Comparison of ENCODE assay signal across 15 cellular contexts in the genomic region with DNA sequence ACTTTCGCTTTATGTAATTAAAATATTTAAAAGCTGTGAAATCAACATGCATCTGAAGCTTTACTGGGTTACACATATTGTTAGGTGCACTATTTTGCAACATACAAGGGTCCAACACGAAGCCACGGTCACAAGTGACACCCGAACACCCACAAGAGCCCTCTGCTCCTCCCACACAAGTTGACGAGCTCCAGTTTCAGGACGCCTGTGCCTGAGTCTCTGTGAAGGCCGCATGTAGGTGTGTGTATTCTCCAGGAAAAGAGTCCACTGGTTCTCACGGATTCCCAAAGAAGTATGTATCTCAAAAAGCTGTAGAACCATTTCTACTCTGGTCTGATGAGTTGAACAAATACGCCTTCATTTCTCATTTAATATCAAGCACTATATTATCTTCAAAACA. TPM values are rescaled to one million over a fixed set of nuclear protein-coding genes. Genes with fewer than 3 reads are reported as not detected.
DNase-seq lines count a peak whose midpoint lies in the region; ATAC-seq and TF ChIP-seq lines count a peak whose summit lies in the region.
"Had no signal": no experiment of that assay in that cellular context is flagged by ENCODE, and none has a peak within 500 bp of the region (broad histone marks: within the 10 kb centered on the region; RNA-seq: fewer than 3 reads in every experiment).

No MANE protein-coding gene starts in this region.

- peaks cover 30% of the 10 kb centered on the region for H3K4me1 Mint-ChIP-seq in activated naive CD4-positive, alpha-beta T cell treated with anti-CD3 and anti-CD28 coated beads, Interleukin-2, amount 10 ng/mL, durations not matched to agents 7 days and 5 days
- H3K4me1 Mint-ChIP-seq in activated naive CD8-positive, alpha-beta T cell treated with anti-CD3 and anti-CD28 coated beads, Interleukin-2, amount 50 U/mL, for 24 hours = peaks cover 55% of the 10 kb centered on the region
- peaks cover 61% of the 10 kb centered on the region for H3K4me1 Mint-ChIP-seq in stimulated activated effector memory CD8-positive, alpha-beta T cell treated with anti-CD3 and anti-CD28 coated beads, Interleukin-12 subunit alpha, Interleukin-12 subunit beta, amount 100 ng/mL, for 72 hours
- H3K4me1 Mint-ChIP-seq in GM23338 = peaks cover 8% of the 10 kb centered on the region

- DNase-seq in activated naive CD4-positive, alpha-beta T cell treated with anti-CD3 and anti-CD28 coated beads, Interleukin-2, amount 10 ng/mL, durations not matched to agents 7 days and 5 days = no peak
- no peak for DNase-seq in activated naive CD4-positive, alpha-beta T cell treated with Interleukin-2 at 50 U/mL for 16 hours
- DNase-seq in activated naive CD8-positive, alpha-beta T cell treated with anti-CD3 and anti-CD28 coated beads, Interleukin-2, amount 50 U/mL, for 24 hours = no peak
- no peak for DNase-seq in stimulated activated effector memory CD8-positive, alpha-beta T cell treated with anti-CD3 and anti-CD28 coated beads, Interleukin-12 subunit alpha, Interleukin-12 subunit beta, amount 100 ng/mL, for 72 hours (ENCODE audit: low spot score in 2 of 2)
- DNase-seq in GM23338 (ENCODE audit: low spot score) (no peak), caudate nucleus (lab: John Stamatoyannopoulos, UW) (no peak)
- DNase-seq: activated gamma-delta T cell; DMS79 treated with DMSO at 0.1 percent for 48 hours; NCI-H146; NCI-H526 treated with DMSO at 0.1 percent for 48 hours; stimulated activated CD4-positive, alpha-beta T cell treated with anti-CD3 and anti-CD28 coated beads, Interleukin-12 subunit alpha, Interleukin-12 subunit beta, amount 100 ng/mL, for 4 hours had no signal

- H3K36me3 Mint-ChIP-seq in activated naive CD4-positive, alpha-beta T cell treated with anti-CD3 and anti-CD28 coated beads, Interleukin-2, amount 10 ng/mL, durations not matched to agents 7 days and 5 days = peaks cover 39% of the 10 kb centered on the region
- peaks cover 56% of the 10 kb centered on the region for H3K36me3 Mint-ChIP-seq in activated naive CD8-positive, alpha-beta T cell treated with anti-CD3 and anti-CD28 coated beads, Interleukin-2, amount 50 U/mL, for 24 hours (ENCODE audit: low read depth)
- H3K36me3 Mint-ChIP-seq in stimulated activated effector memory CD8-positive, alpha-beta T cell treated with anti-CD3 and anti-CD28 coated beads, Interleukin-12 subunit alpha, Interleukin-12 subunit beta, amount 100 ng/mL, for 72 hours = peaks cover 77% of the 10 kb centered on the region
- H3K36me3 Mint-ChIP-seq in GM23338 (ENCODE audit: low read depth) = peaks cover 49% of the 10 kb centered on the region

- H3K4me3 ChIP-seq in GM23338 = no peak overlapping the region

- no peak overlapping the region for H3K27ac ChIP-seq in GM23338 (ENCODE audit: low read depth)
- no peak overlapping the region for H3K27ac ChIP-seq in caudate nucleus (ENCODE audit: low read depth, low read length)
- H3K27ac ChIP-seq: epithelial cell of prostate had no signal

- no peaks in the 10 kb centered on the region for H3K9me2 ChIP-seq in GM23338 (ENCODE audit: insufficient read depth)

- H3K9me3 Mint-ChIP-seq in activated naive CD4-positive, alpha-beta T cell treated with anti-CD3 and anti-CD28 coated beads, Interleukin-2, amount 10 ng/mL, durations not matched to agents 7 days and 5 days = no peaks in the 10 kb centered on the region
- H3K9me3 Mint-ChIP-seq in activated naive CD8-positive, alpha-beta T cell treated with anti-CD3 and anti-CD28 coated beads, Interleukin-2, amount 50 U/mL, for 24 hours = no peaks in the 10 kb centered on the region
- no peaks in the 10 kb centered on the region for H3K9me3 Mint-ChIP-seq in stimulated activated effector memory CD8-positive, alpha-beta T cell treated with anti-CD3 and anti-CD28 coated beads, Interleukin-12 subunit alpha, Interleukin-12 subunit beta, amount 100 ng/mL, for 72 hours
- H3K9me3 Mint-ChIP-seq in GM23338 = peaks cover 87% of the 10 kb centered on the region

- no peak overlapping the region for H3K4me2 ChIP-seq in GM23338

- TF ChIP-seq CTCF in GM23338 (conservative IDR thresholded peaks at IDR 0.05; ENCODE audit: low read depth in 2 of 2) = no peak

- H3K36me3 ChIP-seq in GM23338 (ENCODE audit: insufficient read depth) = peaks cover 6% of the 10 kb centered on the region; the same call in 1 of the 2 replicates

- CTCF ChIA-PET in activated naive CD4-positive, alpha-beta T cell treated with anti-CD3 and anti-CD28 coated beads, Interleukin-2, amount 10 ng/mL, durations not matched to agents 7 days and 5 days (lab: Charles Lee) = no interaction called here

- H3K27me3 ChIP-seq in GM23338 (ENCODE audit: insufficient read depth) = no peaks in the 10 kb centered on the region

- H3F3A ChIP-seq in GM23338 (replicated peaks; ENCODE audit: low read depth) = no peaks in the 10 kb centered on the region

- no peak overlapping the region for H3K4me3 Mint-ChIP-seq in activated naive CD4-positive, alpha-beta T cell treated with anti-CD3 and anti-CD28 coated beads, Interleukin-2, amount 10 ng/mL, durations not matched to agents 7 days and 5 days
- peak overlapping the region; percentile 36 for H3K4me3 Mint-ChIP-seq in activated naive CD8-positive, alpha-beta T cell treated with anti-CD3 and anti-CD28 coated beads, Interleukin-2, amount 50 U/mL, for 24 hours
- H3K4me3 Mint-ChIP-seq in stimulated activated effector memory CD8-positive, alpha-beta T cell treated with anti-CD3 and anti-CD28 coated beads, Interleukin-12 subunit alpha, Interleukin-12 subunit beta, amount 100 ng/mL, for 72 hours = peak overlapping the region; percentile 80
- no peak overlapping the region for H3K4me3 Mint-ChIP-seq in GM23338

- H3K27me3 Mint-ChIP-seq in activated naive CD4-positive, alpha-beta T cell treated with anti-CD3 and anti-CD28 coated beads, Interleukin-2, amount 10 ng/mL, durations not matched to agents 7 days and 5 days = no peaks in the 10 kb centered on the region
- H3K27me3 Mint-ChIP-seq in activated naive CD8-positive, alpha-beta T cell treated with anti-CD3 and anti-CD28 coated beads, Interleukin-2, amount 50 U/mL, for 24 hours = no peaks in the 10 kb centered on the region
- H3K27me3 Mint-ChIP-seq in GM23338 (ENCODE audit: insufficient read depth, low read depth, poor library complexity) = no peaks in the 10 kb centered on the region

- ATAC-seq in HG02798 (IDR thresholded peaks at IDR 0.05; ENCODE audit: poor library complexity, unreplicated experiment) (peak; percentile 25), GM21717 (IDR thresholded peaks at IDR 0.05; ENCODE audit: unreplicated experiment) (no peak), GM23338 (no peak)
- ATAC-seq in activated naive CD8-positive, alpha-beta T cell treated with anti-CD3 and anti-CD28 coated beads, Interleukin-2, amount 50 U/mL, for 24 hours = no peak
- ATAC-seq in stimulated activated effector memory CD8-positive, alpha-beta T cell treated with anti-CD3 and anti-CD28 coated beads, Interleukin-12 subunit alpha, Interleukin-12 subunit beta, amount 100 ng/mL, for 72 hours = peak; percentile 34
- ATAC-seq: left lobe of liver had no signal

- peaks cover 12% of the 10 kb centered on the region; the same call in 1 of the 2 replicates for H4K20me1 ChIP-seq in GM23338 (replicated peaks; ENCODE audit: insufficient read depth)

- peak overlapping the region; percentile 72 for H3K27ac Mint-ChIP-seq in activated naive CD4-positive, alpha-beta T cell treated with anti-CD3 and anti-CD28 coated beads, Interleukin-2, amount 10 ng/mL, durations not matched to agents 7 days and 5 days
- H3K27ac Mint-ChIP-seq in activated naive CD8-positive, alpha-beta T cell treated with anti-CD3 and anti-CD28 coated beads, Interleukin-2, amount 50 U/mL, for 24 hours = peak overlapping the region; percentile 55
- H3K27ac Mint-ChIP-seq in stimulated activated effector memory CD8-positive, alpha-beta T cell treated with anti-CD3 and anti-CD28 coated beads, Interleukin-12 subunit alpha, Interleukin-12 subunit beta, amount 100 ng/mL, for 72 hours = peak overlapping the region; percentile 95
- no peak overlapping the region for H3K27ac Mint-ChIP-seq in GM23338

- H3K79me2 ChIP-seq in GM23338 (replicated peaks; ENCODE audit: insufficient read depth) = peaks cover 70% of the 10 kb centered on the region

- H3K4me1 ChIP-seq in GM23338 (ENCODE audit: insufficient read depth) = 0 out of 2 replicates have a peak, but pooled peaks cover 5% of the 10 kb centered on the region

- no peak overlapping the region for H2AFZ ChIP-seq in GM23338

TF ChIP-seq in GM23338, 12 proteins besides CTCF, POLR2A, EP300 and RAD21 (continues in another document):
- TF ChIP-seq ZNF114 (CRISPR knock-in tag; IDR thresholded peaks at IDR 0.05) (no peak), EZH2 (IDR thresholded peaks at IDR 0.05; ENCODE audit: low read depth, unreplicated experiment) (no peak), POLR2AphosphoS5 (IDR thresholded peaks at IDR 0.05; ENCODE audit: low read depth) (no peak), ZNF331 (CRISPR knock-in tag; IDR thresholded peaks at IDR 0.05; ENCODE audit: low read depth) (no peak), REST (IDR thresholded peaks at IDR 0.05; ENCODE audit: unreplicated experiment) (no peak)

RNA-seq across cellular contexts. Expression of gene SLC15A4, which starts 12.0 kb away (rescaled TPM):
- total RNA-seq in GM23338 (2014; rRNA removed; shearing (Covaris generic)) = 27.1 and 30.3 TPM in 2 replicates
- 6.7 and 7.7 TPM in 2 replicates for polyA plus RNA-seq in GM23338 (2016; fragmentation: Nextera tagmentation; extraction: Ambion mirVana)

RNA-seq across cellular contexts. Expression of gene GLT1D1, which starts 41.5 kb away (rescaled TPM):
- 4.4 and 5.9 TPM in 2 replicates for total RNA-seq in GM23338 (2014; rRNA removed; shearing (Covaris generic))
- polyA plus RNA-seq in GM23338 (2016; fragmentation: Nextera tagmentation; extraction: Ambion mirVana) = 1.4 and 1.9 TPM in 2 replicates

Comparison
In these comparisons a context has a peak if more than half of its experiments do, and no peak if none do; other contexts are left out.
1. H3K4me3 Mint-ChIP-seq: peak in activated naive CD8-positive, alpha-beta T cell treated with anti-CD3 and anti-CD28 coated beads, Interleukin-2, amount 50 U/mL, for 24 hours (single experiment) and stimulated activated effector memory CD8-positive, alpha-beta T cell treated with anti-CD3 and anti-CD28 coated beads, Interleukin-12 subunit alpha, Interleukin-12 subunit beta, amount 100 ng/mL, for 72 hours (single experiment); none in activated naive CD4-positive, alpha-beta T cell treated with anti-CD3 and anti-CD28 coated beads, Interleukin-2, amount 10 ng/mL, durations not matched to agents 7 days and 5 days (single experiment) and GM23338 (single experiment).
2. ATAC-seq: peak in HG02798 (single experiment) and stimulated activated effector memory CD8-positive, alpha-beta T cell treated with anti-CD3 and anti-CD28 coated beads, Interleukin-12 subunit alpha, Interleukin-12 subunit beta, amount 100 ng/mL, for 72 hours (single experiment); none in activated naive CD8-positive, alpha-beta T cell treated with anti-CD3 and anti-CD28 coated beads, Interleukin-2, amount 50 U/mL, for 24 hours (single experiment), GM21717 (single experiment) and GM23338 (single experiment).